8 cellular contexts compared by ENCODE assay signal in the genomic region with DNA sequence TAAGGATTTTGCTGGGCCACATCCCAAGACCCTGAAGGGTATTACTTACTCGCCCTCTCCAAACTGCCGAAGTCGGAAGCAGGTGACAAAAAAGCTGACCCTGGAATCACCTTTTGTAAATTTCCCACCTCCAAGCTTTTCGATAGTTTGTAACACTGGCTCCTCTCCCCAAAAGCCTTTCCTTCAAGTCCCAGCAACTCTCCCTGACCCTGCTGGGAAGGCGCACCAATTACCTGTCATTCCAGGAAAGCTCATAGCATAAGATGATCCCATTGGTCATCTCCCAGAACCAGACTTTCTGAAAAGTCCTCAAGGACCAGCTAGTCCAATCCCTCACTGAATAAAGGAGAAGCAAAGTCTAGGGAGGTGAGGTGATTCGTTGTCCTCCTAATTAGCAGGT. TPM values are rescaled to one million over a fixed set of nuclear protein-coding genes. Genes with fewer than 3 reads are reported as not detected.
DNase-seq lines count a peak whose midpoint lies in the region; ATAC-seq and TF ChIP-seq lines count a peak whose summit lies in the region.
"Not testable (repeated sequence)": the region's sequence is repeated elsewhere in the genome, so short reads cannot be mapped to it uniquely, and the experiment has no call there.

No MANE protein-coding gene starts in this region.

- H3K27ac Mint-ChIP-seq in CD4-positive, alpha-beta T cell: peak overlapping the region; percentile 24
- H3K27ac Mint-ChIP-seq in activated CD8-positive, alpha-beta T cell treated with anti-CD3 and anti-CD28 coated beads, Interleukin-2, amount 10 ng/mL, durations not matched to agents 7 days and 5 days: peak overlapping the region; percentile 94
- H3K27ac Mint-ChIP-seq in nephron: peak overlapping the region; percentile 95 to 99 (median 96)

- H3K9me3 ChIP-seq in CD4-positive, alpha-beta T cell (ENCODE audit: control insufficient read depth, low read length); HUES64 (ENCODE audit: insufficient read depth, low read depth, low read length); OCI-LY1 (ENCODE audit: low read length); colonic mucosa; iPS DF 6.9 (ENCODE audit: control insufficient read depth, insufficient read depth, low read length); stomach: not testable (repeated sequence)

- intact Hi-C loops in CD4-positive, alpha-beta T cell (cut with DNase I, micrococcal nuclease): loop anchor here in 1 of 2 experiments (10.0 kb wide), 2 partner anchors 252 to 1602 kb away; partner anchors contain the start of genes DNM1L and SINHCAF
- intact Hi-C loops in colonic mucosa (cut with DNase I); stomach (cut with DNase I; ENCODE audit: low total_unique reads): not testable (repeated sequence)

- not testable (repeated sequence) for H3K27ac ChIP-seq in CD4-positive, alpha-beta T cell (ENCODE audit: low read depth, low read length); HUES64 (ENCODE audit: low read depth, low read length); colonic mucosa; iPS DF 6.9 (ENCODE audit: low read length)
- H3K27ac ChIP-seq in OCI-LY1 (ENCODE audit: low read depth, low read length, poor library complexity, severe bottlenecking) (peak overlapping the region; percentile 85), stomach (peak overlapping the region in 1 of 5 donors; percentile 93)

- not testable (repeated sequence) for TF ChIP-seq CTCF in CD4-positive, alpha-beta T cell (IDR thresholded peaks at IDR 0.05); OCI-LY1 (IDR thresholded peaks at IDR 0.05; ENCODE audit: low read length); colonic mucosa (IDR thresholded peaks at IDR 0.05); nephron (IDR thresholded peaks at IDR 0.05; ENCODE audit: unreplicated experiment in 3 of 3); stomach (IDR thresholded peaks at IDR 0.05)

- H3K9ac ChIP-seq in HUES64 (ENCODE audit: low read depth, low read length): peak overlapping the region; percentile 94; the same call in 1 of the 2 replicates
- H3K9ac ChIP-seq in OCI-LY1 (ENCODE audit: low read length): peak overlapping the region; percentile 85
- H3K9ac ChIP-seq in colonic mucosa (ENCODE audit: low read depth in 2 of 2, low read length in 2 of 2): not testable (repeated sequence)

- peaks cover 41% of the 10 kb centered on the region for H3K4me1 Mint-ChIP-seq in CD4-positive, alpha-beta T cell (ENCODE audit: low read depth)
- H3K4me1 Mint-ChIP-seq in activated CD8-positive, alpha-beta T cell treated with anti-CD3 and anti-CD28 coated beads, Interleukin-2, amount 10 ng/mL, durations not matched to agents 7 days and 5 days (ENCODE audit: low read depth): peaks cover 39% of the 10 kb centered on the region
- H3K4me1 Mint-ChIP-seq in nephron: peaks cover 32% of the 10 kb centered on the region

- not testable (repeated sequence) for ATAC-seq in CD4-positive, alpha-beta T cell (ENCODE audit: poor library complexity); activated CD8-positive, alpha-beta T cell treated with anti-CD3 and anti-CD28 coated beads, Interleukin-2, amount 10 ng/mL, durations not matched to agents 7 days and 5 days

- not testable (repeated sequence) for H3K36me3 ChIP-seq in HUES64 (ENCODE audit: insufficient read depth, low read length); OCI-LY1 (ENCODE audit: insufficient read depth, low read length); colonic mucosa; iPS DF 6.9 (ENCODE audit: control insufficient read depth, insufficient read depth, low read length); stomach

- H4K20me1 ChIP-seq in OCI-LY1 (ENCODE audit: insufficient read depth, low read length): not testable (repeated sequence)

- CTCF ChIA-PET in CD4-positive, alpha-beta T cell (lab: Charles Lee); activated CD8-positive, alpha-beta T cell treated with anti-CD3 and anti-CD28 coated beads, Interleukin-2, amount 10 ng/mL, durations not matched to agents 7 days and 5 days (lab: Charles Lee): not testable (repeated sequence)

- peak overlapping the region; percentile 93 for H3K4me3 Mint-ChIP-seq in CD4-positive, alpha-beta T cell
- H3K4me3 Mint-ChIP-seq in activated CD8-positive, alpha-beta T cell treated with anti-CD3 and anti-CD28 coated beads, Interleukin-2, amount 10 ng/mL, durations not matched to agents 7 days and 5 days: peak overlapping the region; percentile 93
- H3K4me3 Mint-ChIP-seq in nephron: peak overlapping the region; percentile 94 to 99 (median 94)

- not testable (repeated sequence) for H3K27me3 ChIP-seq in CD4-positive, alpha-beta T cell (ENCODE audit: control insufficient read depth, insufficient read depth, low read length); HUES64 (ENCODE audit: insufficient read depth, low read length); OCI-LY1 (ENCODE audit: insufficient read depth, low read length); colonic mucosa; iPS DF 6.9 (ENCODE audit: control insufficient read depth, insufficient read depth, low read length); stomach

- not testable (repeated sequence) for H3F3A ChIP-seq in OCI-LY1 (ENCODE audit: insufficient read depth, low read length)

- H3K9me2 ChIP-seq in OCI-LY1 (ENCODE audit: low read depth, low read length): not testable (repeated sequence)

- not testable (repeated sequence) for DNase-seq in CD4-positive, alpha-beta T cell; activated CD8-positive, alpha-beta T cell treated with anti-CD3 and anti-CD28 coated beads, Interleukin-2, amount 10 ng/mL, durations not matched to agents 7 days and 5 days; colonic mucosa; iPS DF 6.9 (ENCODE audit: low read depth, low spot score); stomach

- POLR2A ChIA-PET in CD4-positive, alpha-beta T cell (lab: Charles Lee): interaction anchor here (1.7 kb wide), 1 partner anchor 1683 kb away, joined by 6 read pairs; the partner anchor contains the start of gene YARS2
- POLR2A ChIA-PET in activated CD8-positive, alpha-beta T cell treated with anti-CD3 and anti-CD28 coated beads, Interleukin-2, amount 10 ng/mL, durations not matched to agents 7 days and 5 days (lab: Charles Lee): interaction anchor here (0.9 to 1.0 kb wide), 2 partner anchors 33 to 221 kb away, joined by 3 read pairs; no protein-coding TSS in a partner anchor

- not testable (repeated sequence) for H3K27me3 Mint-ChIP-seq in CD4-positive, alpha-beta T cell; activated CD8-positive, alpha-beta T cell treated with anti-CD3 and anti-CD28 coated beads, Interleukin-2, amount 10 ng/mL, durations not matched to agents 7 days and 5 days (ENCODE audit: low read depth); nephron (ENCODE audit: low read depth)

- TF ChIP-seq EP300 in stomach (IDR thresholded peaks at IDR 0.05): not testable (repeated sequence)

- not testable (repeated sequence) for H3K9me3 Mint-ChIP-seq in CD4-positive, alpha-beta T cell; activated CD8-positive, alpha-beta T cell treated with anti-CD3 and anti-CD28 coated beads, Interleukin-2, amount 10 ng/mL, durations not matched to agents 7 days and 5 days (ENCODE audit: insufficient read depth); nephron

- not testable (repeated sequence) for H2AFZ ChIP-seq in OCI-LY1 (ENCODE audit: low read length)

- TF ChIP-seq POLR2A in stomach (IDR thresholded peaks at IDR 0.05): not testable (repeated sequence)

- H3K4me3 ChIP-seq in HUES64 (ENCODE audit: low read length) (peak overlapping the region; percentile 85), OCI-LY1 (ENCODE audit: low read depth, low read length, poor library complexity, severe bottlenecking) (peak overlapping the region; percentile 74), colonic mucosa (peak overlapping the region; percentile 57), iPS DF 6.9 (ENCODE audit: low read length) (peak overlapping the region; percentile 20; the same call in 1 of the 2 replicates), stomach (peak overlapping the region; percentile 50 to 73 (median 60))

- H3K4me2 ChIP-seq in OCI-LY1 (ENCODE audit: low read length): peak overlapping the region; percentile 99

- peaks cover 12% of the 10 kb centered on the region for H3K36me3 Mint-ChIP-seq in CD4-positive, alpha-beta T cell (ENCODE audit: low read depth)
- peaks cover 27% of the 10 kb centered on the region for H3K36me3 Mint-ChIP-seq in activated CD8-positive, alpha-beta T cell treated with anti-CD3 and anti-CD28 coated beads, Interleukin-2, amount 10 ng/mL, durations not matched to agents 7 days and 5 days (ENCODE audit: low read depth)
- not testable (repeated sequence) for H3K36me3 Mint-ChIP-seq in nephron (ENCODE audit: low read depth)

- H3K79me2 ChIP-seq in OCI-LY1 (ENCODE audit: insufficient read depth, low read length): peaks cover 27% of the 10 kb centered on the region

- not testable (repeated sequence) for H3K4me1 ChIP-seq in HUES64 (ENCODE audit: insufficient read depth, low read length); colonic mucosa; iPS DF 6.9 (ENCODE audit: control insufficient read depth, insufficient read depth, low read length)
- H3K4me1 ChIP-seq in OCI-LY1 (ENCODE audit: insufficient read depth, low read length, severe bottlenecking) (peaks cover 23% of the 10 kb centered on the region), stomach (peaks cover 0 to 30% (median 9%) of the 10 kb centered on the region in 4 donors)

- WGBS in HUES64: 72% methylated on average over 5 of the region's 6 CpGs
- WGBS in iPS DF 6.9 (ENCODE audit: insufficient coverage, insufficient read length): no CpG with 5 or more reads among the region's 6 CpGs
- 34 to 56% (median 49%) methylated on average over 5 to 6 of the region's 6 CpGs for WGBS in stomach, 5 donors

RNA-seq across cellular contexts. Expression of gene DDX11, which starts 0.7 kb away (rescaled TPM):
- 10 to 100 TPM; 61.9 to 63.8 TPM for total RNA-seq in CD4-positive, alpha-beta T cell
- 53.9 TPM for polyA plus RNA-seq in HUES64 (2013, experiment 1 of 2)
- polyA plus RNA-seq in HUES64 (2013, experiment 2 of 2): 52.3 TPM
- total RNA-seq in activated CD8-positive, alpha-beta T cell treated with anti-CD3 and anti-CD28 coated beads, Interleukin-2, amount 10 ng/mL, durations not matched to agents 7 days and 5 days: 100 to 1,000 TPM; 184 to 193 TPM
- 10 to 100 TPM; 15.3 to 96.1 TPM for total RNA-seq in colonic mucosa
- 100 to 1,000 TPM in 1 of 5 donors, 10 to 100 TPM in 4; 17.3 to 104 (median 38.3) TPM for total RNA-seq in stomach
- 10 to 100 TPM in 2 of 3 donors, 1 to 10 TPM in 1; 9.1 to 15.3 (median 12.2) TPM for polyA plus RNA-seq in stomach

Comparison
In these comparisons a context has a peak if more than half of its experiments do, and no peak if none do; other contexts are left out.
1. H3K27ac Mint-ChIP-seq: peak in every context shown above with its lines; median percentile 96 in nephron; 94 in activated CD8-positive, alpha-beta T cell treated with anti-CD3 and anti-CD28 coated beads, Interleukin-2, amount 10 ng/mL, durations not matched to agents 7 days and 5 days; 24 in CD4-positive, alpha-beta T cell.
2. H3K4me3 ChIP-seq: peak in every context shown above with its lines; median percentile 85 in HUES64; 74 in OCI-LY1; 60 in stomach; 57 in colonic mucosa; 20 in iPS DF 6.9.